1 cellular context compared by ENCODE assay signal in the genomic region with DNA sequence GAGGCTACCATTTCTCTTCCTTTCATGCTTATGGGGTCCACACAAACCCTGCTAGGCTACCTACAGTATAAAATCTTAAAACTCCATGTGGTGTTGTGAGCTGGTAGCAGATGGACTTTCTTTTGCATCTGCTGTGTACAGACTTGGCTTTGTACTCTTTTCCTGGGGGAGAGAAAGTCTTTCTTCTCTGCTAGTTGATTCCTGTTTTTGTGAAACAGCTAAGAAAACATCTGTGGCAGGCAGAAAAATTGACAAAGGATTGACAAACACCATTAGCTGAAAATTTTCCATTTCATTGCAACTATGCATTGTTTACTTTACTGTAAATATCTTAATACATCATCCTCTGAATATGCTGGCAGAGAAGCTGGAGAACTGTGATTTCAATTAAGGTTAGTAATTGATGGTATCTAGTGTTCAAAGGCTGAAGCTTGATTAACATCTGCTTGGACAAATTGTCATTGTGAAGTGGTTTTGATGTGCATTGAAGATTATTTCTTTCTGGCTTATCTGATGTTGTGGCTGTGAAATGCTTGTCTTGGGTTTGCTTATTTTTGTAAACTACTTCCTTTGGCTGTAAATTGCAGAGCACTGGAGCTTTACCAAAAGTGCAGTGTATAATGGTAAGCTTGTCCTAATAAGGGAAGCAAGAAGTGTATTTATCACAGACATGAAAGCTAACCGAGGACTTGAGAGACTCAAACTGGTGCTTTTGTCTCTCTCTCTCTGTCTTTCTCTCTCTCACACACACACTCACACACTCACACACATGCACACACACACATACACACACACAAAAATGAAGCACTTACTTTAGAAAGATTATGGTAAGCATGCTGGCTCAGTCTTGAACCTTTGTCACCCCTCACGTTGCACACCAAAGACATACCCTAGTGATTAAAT.
TF ChIP-seq lines count a peak whose summit lies in the region.

A gene (plus strand): TSS at position 665 of the 903 bp plus-strand sequence. CDS start 11,697 bp downstream, outside the sequence.

TF ChIP-seq in GM23338, 12 proteins besides CTCF, POLR2A, EP300 and RAD21 (continued from another document):
- TF ChIP-seq, protein P1, sequence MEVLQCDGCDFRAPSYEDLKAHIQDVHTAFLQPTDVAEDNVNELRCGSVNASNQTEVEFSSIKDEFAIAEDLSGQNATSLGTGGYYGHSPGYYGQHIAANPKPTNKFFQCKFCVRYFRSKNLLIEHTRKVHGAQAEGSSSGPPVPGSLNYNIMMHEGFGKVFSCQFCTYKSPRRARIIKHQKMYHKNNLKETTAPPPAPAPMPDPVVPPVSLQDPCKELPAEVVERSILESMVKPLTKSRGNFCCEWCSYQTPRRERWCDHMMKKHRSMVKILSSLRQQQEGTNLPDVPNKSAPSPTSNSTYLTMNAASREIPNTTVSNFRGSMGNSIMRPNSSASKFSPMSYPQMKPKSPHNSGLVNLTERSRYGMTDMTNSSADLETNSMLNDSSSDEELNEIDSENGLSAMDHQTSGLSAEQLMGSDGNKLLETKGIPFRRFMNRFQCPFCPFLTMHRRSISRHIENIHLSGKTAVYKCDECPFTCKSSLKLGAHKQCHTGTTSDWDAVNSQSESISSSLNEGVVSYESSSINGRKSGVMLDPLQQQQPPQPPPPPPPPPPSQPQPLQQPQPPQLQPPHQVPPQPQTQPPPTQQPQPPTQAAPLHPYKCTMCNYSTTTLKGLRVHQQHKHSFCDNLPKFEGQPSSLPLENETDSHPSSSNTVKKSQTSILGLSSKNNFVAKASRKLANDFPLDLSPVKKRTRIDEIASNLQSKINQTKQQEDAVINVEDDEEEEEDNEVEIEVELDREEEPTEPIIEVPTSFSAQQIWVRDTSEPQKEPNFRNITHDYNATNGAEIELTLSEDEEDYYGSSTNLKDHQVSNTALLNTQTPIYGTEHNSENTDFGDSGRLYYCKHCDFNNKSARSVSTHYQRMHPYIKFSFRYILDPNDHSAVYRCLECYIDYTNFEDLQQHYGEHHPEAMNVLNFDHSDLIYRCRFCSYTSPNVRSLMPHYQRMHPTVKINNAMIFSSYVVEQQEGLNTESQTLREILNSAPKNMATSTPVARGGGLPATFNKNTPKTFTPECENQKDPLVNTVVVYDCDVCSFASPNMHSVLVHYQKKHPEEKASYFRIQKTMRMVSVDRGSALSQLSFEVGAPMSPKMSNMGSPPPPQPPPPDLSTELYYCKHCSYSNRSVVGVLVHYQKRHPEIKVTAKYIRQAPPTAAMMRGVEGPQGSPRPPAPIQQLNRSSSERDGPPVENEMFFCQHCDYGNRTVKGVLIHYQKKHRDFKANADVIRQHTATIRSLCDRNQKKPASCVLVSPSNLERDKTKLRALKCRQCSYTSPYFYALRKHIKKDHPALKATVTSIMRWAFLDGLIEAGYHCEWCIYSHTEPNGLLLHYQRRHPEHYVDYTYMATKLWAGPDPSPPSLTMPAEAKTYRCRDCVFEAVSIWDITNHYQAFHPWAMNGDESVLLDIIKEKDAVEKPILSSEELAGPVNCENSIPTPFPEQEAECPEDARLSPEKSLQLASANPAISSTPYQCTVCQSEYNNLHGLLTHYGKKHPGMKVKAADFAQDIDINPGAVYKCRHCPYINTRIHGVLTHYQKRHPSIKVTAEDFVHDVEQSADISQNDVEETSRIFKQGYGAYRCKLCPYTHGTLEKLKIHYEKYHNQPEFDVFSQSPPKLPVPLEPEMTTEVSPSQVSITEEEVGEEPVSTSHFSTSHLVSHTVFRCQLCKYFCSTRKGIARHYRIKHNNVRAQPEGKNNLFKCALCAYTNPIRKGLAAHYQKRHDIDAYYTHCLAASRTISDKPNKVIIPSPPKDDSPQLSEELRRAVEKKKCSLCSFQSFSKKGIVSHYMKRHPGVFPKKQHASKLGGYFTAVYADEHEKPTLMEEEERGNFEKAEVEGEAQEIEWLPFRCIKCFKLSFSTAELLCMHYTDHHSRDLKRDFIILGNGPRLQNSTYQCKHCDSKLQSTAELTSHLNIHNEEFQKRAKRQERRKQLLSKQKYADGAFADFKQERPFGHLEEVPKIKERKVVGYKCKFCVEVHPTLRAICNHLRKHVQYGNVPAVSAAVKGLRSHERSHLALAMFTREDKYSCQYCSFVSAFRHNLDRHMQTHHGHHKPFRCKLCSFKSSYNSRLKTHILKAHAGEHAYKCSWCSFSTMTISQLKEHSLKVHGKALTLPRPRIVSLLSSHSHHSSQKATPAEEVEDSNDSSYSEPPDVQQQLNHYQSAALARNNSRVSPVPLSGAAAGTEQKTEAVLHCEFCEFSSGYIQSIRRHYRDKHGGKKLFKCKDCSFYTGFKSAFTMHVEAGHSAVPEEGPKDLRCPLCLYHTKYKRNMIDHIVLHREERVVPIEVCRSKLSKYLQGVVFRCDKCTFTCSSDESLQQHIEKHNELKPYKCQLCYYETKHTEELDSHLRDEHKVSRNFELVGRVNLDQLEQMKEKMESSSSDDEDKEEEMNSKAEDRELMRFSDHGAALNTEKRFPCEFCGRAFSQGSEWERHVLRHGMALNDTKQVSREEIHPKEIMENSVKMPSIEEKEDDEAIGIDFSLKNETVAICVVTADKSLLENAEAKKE (CRISPR knock-in tag; IDR thresholded peaks at IDR 0.05) = no peak
- TF ChIP-seq, protein P2, sequence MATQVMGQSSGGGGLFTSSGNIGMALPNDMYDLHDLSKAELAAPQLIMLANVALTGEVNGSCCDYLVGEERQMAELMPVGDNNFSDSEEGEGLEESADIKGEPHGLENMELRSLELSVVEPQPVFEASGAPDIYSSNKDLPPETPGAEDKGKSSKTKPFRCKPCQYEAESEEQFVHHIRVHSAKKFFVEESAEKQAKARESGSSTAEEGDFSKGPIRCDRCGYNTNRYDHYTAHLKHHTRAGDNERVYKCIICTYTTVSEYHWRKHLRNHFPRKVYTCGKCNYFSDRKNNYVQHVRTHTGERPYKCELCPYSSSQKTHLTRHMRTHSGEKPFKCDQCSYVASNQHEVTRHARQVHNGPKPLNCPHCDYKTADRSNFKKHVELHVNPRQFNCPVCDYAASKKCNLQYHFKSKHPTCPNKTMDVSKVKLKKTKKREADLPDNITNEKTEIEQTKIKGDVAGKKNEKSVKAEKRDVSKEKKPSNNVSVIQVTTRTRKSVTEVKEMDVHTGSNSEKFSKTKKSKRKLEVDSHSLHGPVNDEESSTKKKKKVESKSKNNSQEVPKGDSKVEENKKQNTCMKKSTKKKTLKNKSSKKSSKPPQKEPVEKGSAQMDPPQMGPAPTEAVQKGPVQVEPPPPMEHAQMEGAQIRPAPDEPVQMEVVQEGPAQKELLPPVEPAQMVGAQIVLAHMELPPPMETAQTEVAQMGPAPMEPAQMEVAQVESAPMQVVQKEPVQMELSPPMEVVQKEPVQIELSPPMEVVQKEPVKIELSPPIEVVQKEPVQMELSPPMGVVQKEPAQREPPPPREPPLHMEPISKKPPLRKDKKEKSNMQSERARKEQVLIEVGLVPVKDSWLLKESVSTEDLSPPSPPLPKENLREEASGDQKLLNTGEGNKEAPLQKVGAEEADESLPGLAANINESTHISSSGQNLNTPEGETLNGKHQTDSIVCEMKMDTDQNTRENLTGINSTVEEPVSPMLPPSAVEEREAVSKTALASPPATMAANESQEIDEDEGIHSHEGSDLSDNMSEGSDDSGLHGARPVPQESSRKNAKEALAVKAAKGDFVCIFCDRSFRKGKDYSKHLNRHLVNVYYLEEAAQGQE (IDR thresholded peaks at IDR 0.05; ENCODE audit: unreplicated experiment) = no peak
- no peak for TF ChIP-seq CREB1 (CRISPR knock-in tag; IDR thresholded peaks at IDR 0.05; ENCODE audit: low read depth)
TF ChIP-seq in GM23338: peak in this region for 0.
